ENCODE assay signal across 8 cellular contexts in the genomic region with DNA sequence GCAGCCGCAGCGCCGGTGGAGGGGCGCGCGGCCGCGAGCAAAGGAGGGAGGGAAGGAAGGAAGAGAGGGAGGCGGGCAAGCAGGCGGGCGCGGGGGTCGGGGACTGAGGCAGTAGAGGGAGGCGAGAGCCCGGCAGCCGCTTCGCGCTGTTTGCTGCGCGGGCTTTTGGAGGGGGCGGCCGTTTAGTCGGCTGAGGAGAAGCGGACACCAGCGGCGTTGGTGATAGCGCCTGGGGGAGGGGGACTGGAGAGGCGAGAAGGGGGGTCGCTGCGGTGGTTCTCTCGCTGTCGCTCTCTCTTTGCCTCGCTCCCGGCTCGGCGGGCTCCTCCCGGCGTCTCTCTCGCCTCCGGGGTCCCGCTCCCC. TPM values are rescaled to one million over a fixed set of nuclear protein-coding genes. Genes with fewer than 3 reads are reported as not detected.
DNase-seq lines count a peak whose midpoint lies in the region; ATAC-seq and TF ChIP-seq lines count a peak whose summit lies in the region.

Gene HS2ST1, plus strand, starts transcription at position 1 of the 363 bp plus-strand sequence.

- intact Hi-C loops in natural killer cell (cut with micrococcal nuclease), result loop anchor here (1.0 to 10.0 kb wide), 4 partner anchors 210 to 1768 kb away; partner anchors contain the start of genes BCL10, PKN2 and SH3GLB1

- no peaks in the 10 kb centered on the region for H3K9me3 ChIP-seq in CD4-positive, CD25-positive, alpha-beta regulatory T cell (ENCODE audit: control insufficient read depth in 2 of 2, low read length in 2 of 2)
- no peaks in the 10 kb centered on the region for H3K9me3 ChIP-seq in endocrine pancreas (ENCODE audit: control insufficient read depth, low read length)

- H3K27ac ChIP-seq in CD4-positive, CD25-positive, alpha-beta regulatory T cell (ENCODE audit: insufficient read depth, low read length, poor library complexity, severe bottlenecking), result peak within 1 kb of the TSS; percentile 97

- ATAC-seq in CD4-positive, CD25-positive, alpha-beta regulatory T cell (ENCODE audit: low read depth in 2 of 2), result no peak
- ATAC-seq in natural killer cell, result no peak
- ATAC-seq in HG02678 (IDR thresholded peaks at IDR 0.05; ENCODE audit: unreplicated experiment), result no peak
- ATAC-seq in GM18520 (IDR thresholded peaks at IDR 0.05; ENCODE audit: unreplicated experiment), result no peak

- H3K27me3 ChIP-seq in CD4-positive, CD25-positive, alpha-beta regulatory T cell (ENCODE audit: control insufficient read depth, insufficient read depth, low read length), result no peaks in the 10 kb centered on the region
- H3K27me3 ChIP-seq in endocrine pancreas (ENCODE audit: control insufficient read depth, insufficient read depth, low read length), result no peaks in the 10 kb centered on the region

- TF ChIP-seq CTCF in LNCaP clone FGC (IDR thresholded peaks at IDR 0.05; ENCODE audit: control insufficient read depth, extremely low read depth, insufficient read depth), result no peak
- TF ChIP-seq CTCF in natural killer cell (IDR thresholded peaks at IDR 0.05), result no peak

- H3K4me1 ChIP-seq in CD4-positive, CD25-positive, alpha-beta regulatory T cell (ENCODE audit: control insufficient read depth, insufficient read depth, low read length, poor library complexity, severe bottlenecking), result peaks cover 43% of the 10 kb centered on the region
- H3K4me1 ChIP-seq in endocrine pancreas (ENCODE audit: control insufficient read depth, insufficient read depth, low read length), result peaks cover 19% of the 10 kb centered on the region

- DNase-seq in CD4-positive, CD25-positive, alpha-beta regulatory T cell, result no peak
- no peak for DNase-seq in LNCaP clone FGC (ENCODE audit: low read depth)
- no peak for DNase-seq in natural killer cell
- DNase-seq in activated gamma-delta T cell treated with Interleukin-2 at 50 U/mL for 16 hours, result no peak
- DNase-seq in stimulated activated CD4-positive, alpha-beta T cell treated with anti-CD3 and anti-CD28 coated beads, Interleukin-2, amount 100 ng/mL, for 48 hours, result no peak

- no peak within 1 kb of the TSS for H3K27ac Mint-ChIP-seq in CD4-positive, CD25-positive, alpha-beta regulatory T cell
- H3K27ac Mint-ChIP-seq in natural killer cell, result no peak within 1 kb of the TSS

- peak within 1 kb of the TSS; percentile 98 for H3K4me3 ChIP-seq in CD4-positive, CD25-positive, alpha-beta regulatory T cell (ENCODE audit: low read depth, low read length)
- peak within 1 kb of the TSS; percentile 94 for H3K4me3 ChIP-seq in LNCaP clone FGC (ENCODE audit: low read depth, low read length)
- H3K4me3 ChIP-seq in endocrine pancreas (ENCODE audit: control insufficient read depth, insufficient read depth, low read length), result peak within 1 kb of the TSS; percentile 98

- H3K36me3 Mint-ChIP-seq in CD4-positive, CD25-positive, alpha-beta regulatory T cell, result peaks cover 13% of the 10 kb centered on the region
- H3K36me3 Mint-ChIP-seq in natural killer cell, result no peaks in the 10 kb centered on the region

- no peak within 1 kb of the TSS for H3K4me3 Mint-ChIP-seq in CD4-positive, CD25-positive, alpha-beta regulatory T cell
- no peak within 1 kb of the TSS for H3K4me3 Mint-ChIP-seq in natural killer cell

- H3K36me3 ChIP-seq in CD4-positive, CD25-positive, alpha-beta regulatory T cell (ENCODE audit: control insufficient read depth, insufficient read depth, low read length), result peaks cover 6% of the 10 kb centered on the region
- no peaks in the 10 kb centered on the region for H3K36me3 ChIP-seq in endocrine pancreas (ENCODE audit: control insufficient read depth, insufficient read depth, low read length)

- peaks cover 15 to 44% (median 32%) of the 10 kb centered on the region in 4 donors for H3K4me1 Mint-ChIP-seq in CD4-positive, CD25-positive, alpha-beta regulatory T cell
- H3K4me1 Mint-ChIP-seq in natural killer cell, result peaks cover 1 to 33% of the 10 kb centered on the region in 2 donors

- no peaks in the 10 kb centered on the region for H3K9me3 Mint-ChIP-seq in CD4-positive, CD25-positive, alpha-beta regulatory T cell
- H3K9me3 Mint-ChIP-seq in natural killer cell, result no peaks in the 10 kb centered on the region

- H3K27me3 Mint-ChIP-seq in CD4-positive, CD25-positive, alpha-beta regulatory T cell, result peaks cover 4% of the 10 kb centered on the region
- no peaks in the 10 kb centered on the region for H3K27me3 Mint-ChIP-seq in natural killer cell (ENCODE audit: low read depth in 2 of 2)

- peak within 1 kb of the TSS; percentile 98 for H3K9ac ChIP-seq in endocrine pancreas (ENCODE audit: control insufficient read depth, insufficient read depth, low read length)

RNA-seq across cellular contexts. Expression of gene HS2ST1, which starts in this region (rescaled TPM):
- 12.3 TPM for total RNA-seq in CD4-positive, CD25-positive, alpha-beta regulatory T cell
- 1 to 10 TPM; 7.7 to 9.4 (median 7.9) TPM for polyA plus RNA-seq in CD4-positive, CD25-positive, alpha-beta regulatory T cell
- 10 to 100 TPM; 12.5 to 18.4 (median 14.3) TPM for total RNA-seq in natural killer cell
